ENCODE assay signal across 1 cellular context in genomic region chr17:79581306-79581932, GRCh38.
TF ChIP-seq lines count a peak whose summit lies in the region.

No MANE protein-coding gene starts in this region.

TF ChIP-seq in SK-N-SH, 30 proteins besides CTCF, POLR2A, EP300 and RAD21 (continued from another document):
- TF ChIP-seq FOSL2 (IDR thresholded peaks at IDR 0.05; ENCODE audit: borderline replicate concordance, low read depth): no peak
